In genomic region chr5:156922207-156922792, GRCh38 we compare ENCODE assay signal across 12 cellular contexts.
DNase-seq lines count a peak whose midpoint lies in the region; ATAC-seq and TF ChIP-seq lines count a peak whose summit lies in the region.
"Had no signal": no experiment of that assay in that cellular context is flagged by ENCODE, and none has a peak within 500 bp of the region (broad histone marks: within the 10 kb centered on the region; RNA-seq: fewer than 3 reads in every experiment).

No MANE protein-coding gene starts in this region.

- H3K4me2 ChIP-seq in KMS-11, result peak overlapping the region; percentile 45
- H3K4me2 ChIP-seq: BLaER1 treated with 17β-estradiol and CSF1 and Interleukin-3, amounts not matched to agents 10 nM and 100 nM had no signal

- peak overlapping the region; percentile 43; the same call in 1 of the 2 replicates for H3K4me3 ChIP-seq in ACC112 (ENCODE audit: low read depth, low read length)
- H3K4me3 ChIP-seq in KMS-11 (IDR thresholded peaks at IDR 0.05; ENCODE audit: insufficient read depth, low read depth, low read length), result no peak overlapping the region
- H3K4me3 ChIP-seq: BLaER1 treated with 17β-estradiol and CSF1 and Interleukin-3, amounts not matched to agents 10 nM and 100 nM had no signal

- H2AFZ ChIP-seq in ACC112 (ENCODE audit: low read length, unreplicated experiment), result no peak overlapping the region
- H2AFZ ChIP-seq in KMS-11 (ENCODE audit: low read depth), result peak overlapping the region; percentile 47

- H3K4me1 ChIP-seq in ACC112 (ENCODE audit: control insufficient read depth, insufficient read depth, low read length, unreplicated experiment) (no peaks in the 10 kb centered on the region), KMS-11 (ENCODE audit: low read depth, poor library complexity, severe bottlenecking) (peaks cover 99% of the 10 kb centered on the region)
- H3K4me1 ChIP-seq: BLaER1 treated with 17β-estradiol and CSF1 and Interleukin-3, amounts not matched to agents 10 nM and 100 nM had no signal

- POLR2A ChIA-PET in RWPE1 (lab: Yijun Ruan, JAX; ENCODE audit: low non-redundant PET), result no interaction called here

- H4K20me1 ChIP-seq in KMS-11 (ENCODE audit: insufficient read depth), result no peaks in the 10 kb centered on the region
- H4K20me1 ChIP-seq: BLaER1 treated with 17β-estradiol and CSF1 and Interleukin-3, amounts not matched to agents 10 nM and 100 nM had no signal

- H3K36me3 ChIP-seq in ACC112 (ENCODE audit: insufficient read depth, low read length) (no peaks in the 10 kb centered on the region), KMS-11 (ENCODE audit: insufficient read depth) (no peaks in the 10 kb centered on the region)
- H3K36me3 ChIP-seq: BLaER1 treated with 17β-estradiol and CSF1 and Interleukin-3, amounts not matched to agents 10 nM and 100 nM had no signal

- no peak overlapping the region for H3K27ac ChIP-seq in ACC112 (ENCODE audit: low read depth, low read length)
- no peak overlapping the region; the same call in 1 of the 2 replicates for H3K27ac ChIP-seq in KMS-11
- no peak overlapping the region for H3K27ac ChIP-seq in RWPE1
- H3K27ac ChIP-seq: BLaER1 treated with 17β-estradiol and CSF1 and Interleukin-3, amounts not matched to agents 10 nM and 100 nM had no signal

- H3K27me3 ChIP-seq in ACC112 (ENCODE audit: insufficient read depth, low read length) (no peaks in the 10 kb centered on the region), KMS-11 (ENCODE audit: insufficient read depth, low read depth) (no peaks in the 10 kb centered on the region)
- H3K27me3 ChIP-seq: BLaER1 treated with 17β-estradiol and CSF1 and Interleukin-3, amounts not matched to agents 10 nM and 100 nM had no signal

- H3K9ac ChIP-seq in KMS-11, result no peak overlapping the region
- H3K9ac ChIP-seq: BLaER1 treated with 17β-estradiol and CSF1 and Interleukin-3, amounts not matched to agents 10 nM and 100 nM had no signal

- CTCF ChIA-PET in RWPE1 (lab: Yijun Ruan, JAX), result interaction anchor here (0.6 kb wide), 1 partner anchor 13 kb away, joined by 3 read pairs; no protein-coding TSS in a partner anchor

- no peaks in the 10 kb centered on the region for H3K79me2 ChIP-seq in ACC112 (ENCODE audit: control insufficient read depth, insufficient read depth, low read length, unreplicated experiment)
- no peaks in the 10 kb centered on the region for H3K79me2 ChIP-seq in KMS-11 (ENCODE audit: insufficient read depth, low read depth)

- ATAC-seq in GM18870 (IDR thresholded peaks at IDR 0.05; ENCODE audit: unreplicated experiment) (peak; percentile 38), HG02642 (IDR thresholded peaks at IDR 0.05; ENCODE audit: poor library complexity, unreplicated experiment) (peak; percentile 38)

- DNase-seq in NCI-H774 (lab: John Stamatoyannopoulos, UW) (no peak), islet precursor cell (no peak), RWPE1 (ENCODE audit: low spot score) (no peak)
- DNase-seq in stimulated activated CD4-positive, alpha-beta T cell treated with anti-CD3 and anti-CD28 coated beads, Interleukin-4, amount 100 ng/mL, for 1 hour, result no peak
- DNase-seq: foreskin fibroblast; HFFc6; stimulated activated CD4-positive, alpha-beta T cell treated with anti-CD3 and anti-CD28 coated beads, Interleukin-2, amount 100 ng/mL, for 48 hours had no signal

- no peak for TF ChIP-seq CTCF in KMS-11 (conservative IDR thresholded peaks at IDR 0.05; ENCODE audit: low read depth, low read length)
- TF ChIP-seq CTCF in RWPE1 (conservative IDR thresholded peaks at IDR 0.05; ENCODE audit: low read depth), result no peak
